Comparison of ENCODE assay signal across 26 cellular contexts in genomic region chr7:121456785-121457359, GRCh38.
"Had no signal": no experiment of that assay in that cellular context is flagged by ENCODE, and none has a peak within 500 bp of the region (broad histone marks: within the 10 kb centered on the region; RNA-seq: fewer than 3 reads in every experiment).

No MANE protein-coding gene starts in this region.

- FAIRE-seq: frontal cortex had no signal

- H3K4me3 ChIP-seq: lower lobe of right lung, neural progenitor cell, prostate gland, right atrium auricular region, smooth muscle cell, suprapubic skin, transverse colon, upper lobe of right lung, uterus had no signal

- ATAC-seq: effector memory CD8-positive, alpha-beta T cell; left ventricle myocardium superior; lower lobe of right lung; naive thymus-derived CD4-positive, alpha-beta T cell; sciatic nerve; stimulated activated naive CD8-positive, alpha-beta T cell treated with anti-CD3 and anti-CD28 coated beads, Interleukin-15, amount 100 ng/mL, for 72 hours; upper lobe of right lung had no signal

- H3K36me3 ChIP-seq: lower lobe of right lung, prostate gland, right atrium auricular region, suprapubic skin, transverse colon, upper lobe of right lung, uterus had no signal

- DNase-seq: cortex of kidney; effector memory CD8-positive, alpha-beta T cell; hypothalamus; immature natural killer cell; islet precursor cell; kidney glomerular epithelial cell; left ventricle myocardium superior; lower lobe of right lung; naive thymus-derived CD4-positive, alpha-beta T cell; stimulated activated CD4-positive, alpha-beta T cell treated with anti-CD3 and anti-CD28 coated beads, Interleukin-12 subunit alpha, Interleukin-12 subunit beta, amount 100 ng/mL, for 4 hours; stimulated activated CD4-positive, alpha-beta T cell treated with anti-CD3 and anti-CD28 coated beads, Interleukin-1b, Interleukin-23, amount 100 ng/mL, for 48 hours; stimulated activated CD4-positive, alpha-beta T cell treated with anti-CD3 and anti-CD28 coated beads, Interleukin-4, amount 100 ng/mL, for 1 hour; stimulated activated CD8-positive, alpha-beta memory T cell treated with anti-CD3 and anti-CD28 coated beads, Interleukin-4, amount 100 ng/mL, for 48 hours; stimulated activated naive CD4-positive, alpha-beta T cell; stimulated activated naive CD8-positive, alpha-beta T cell treated with anti-CD3 and anti-CD28 coated beads, Interleukin-15, amount 100 ng/mL, for 72 hours; transverse colon; upper lobe of right lung; uterus had no signal

- H3K9me3 Mint-ChIP-seq: effector memory CD8-positive, alpha-beta T cell; immature natural killer cell; nephron; neural progenitor cell; stimulated activated naive CD8-positive, alpha-beta T cell treated with anti-CD3 and anti-CD28 coated beads, Interleukin-15, amount 100 ng/mL, for 72 hours had no signal

- H3K27ac Mint-ChIP-seq: effector memory CD8-positive, alpha-beta T cell; immature natural killer cell; nephron; neural progenitor cell had no signal

- H3K27me3 ChIP-seq: neural progenitor cell, right atrium auricular region, suprapubic skin, transverse colon, upper lobe of right lung, uterus had no signal

- H3K27ac ChIP-seq: lower lobe of right lung, neural progenitor cell, prostate gland, right atrium auricular region, suprapubic skin, transverse colon, upper lobe of right lung, uterus had no signal

- H3K4me3 Mint-ChIP-seq: effector memory CD8-positive, alpha-beta T cell; immature natural killer cell; naive thymus-derived CD4-positive, alpha-beta T cell; nephron; neural progenitor cell; stimulated activated naive CD8-positive, alpha-beta T cell treated with anti-CD3 and anti-CD28 coated beads, Interleukin-15, amount 100 ng/mL, for 72 hours had no signal

- H3K9me3 ChIP-seq: lower lobe of right lung, prostate gland, right atrium auricular region, suprapubic skin, transverse colon, upper lobe of right lung, uterus had no signal

- H3K4me1 ChIP-seq: lower lobe of right lung, prostate gland, right atrium auricular region, suprapubic skin, transverse colon, upper lobe of right lung, uterus had no signal

- H3K4me2 ChIP-seq: neural progenitor cell, smooth muscle cell had no signal

- H2AFZ ChIP-seq: neural progenitor cell had no signal

- H3K36me3 Mint-ChIP-seq: immature natural killer cell, neural progenitor cell had no signal

- H3K9ac ChIP-seq: neural progenitor cell had no signal

- H3K4me1 Mint-ChIP-seq: immature natural killer cell; naive thymus-derived CD4-positive, alpha-beta T cell; stimulated activated naive CD8-positive, alpha-beta T cell treated with anti-CD3 and anti-CD28 coated beads, Interleukin-15, amount 100 ng/mL, for 72 hours had no signal
